Comparison of ENCODE assay signal across 8 cellular contexts in genomic region chr2:38750011-38750792, GRCh38. TPM values are rescaled to one million over a fixed set of nuclear protein-coding genes. Genes with fewer than 3 reads are reported as not detected.
DNase-seq lines count a peak whose midpoint lies in the region; ATAC-seq and TF ChIP-seq lines count a peak whose summit lies in the region.

No MANE protein-coding gene starts in this region.

- TF ChIP-seq CTCF in CD14-positive monocyte (IDR thresholded peaks at IDR 0.05) (no peak), WTC11 (IDR thresholded peaks at IDR 0.05) (no peak), chondrocyte (IDR thresholded peaks at IDR 0.05) (no peak), liver (IDR thresholded peaks at IDR 0.05; ENCODE audit: low read depth, low read length, missing input control) (no peak)

- H3K36me3 ChIP-seq in liver (ENCODE audit: control insufficient read depth in 4 of 4, insufficient read depth in 3 of 4, low read depth in 1 of 4, low read length in 3 of 4) = peaks cover 6 to 40% (median 35%) of the 10 kb centered on the region in 4 donors

- H3K27me3 Mint-ChIP-seq in CD14-positive monocyte (ENCODE audit: low read depth in 3 of 3) (peaks cover 0 to 3% (median 0%) of the 10 kb centered on the region in 3 donors), WTC11 (ENCODE audit: low read depth) (no peaks in the 10 kb centered on the region), chondrocyte (ENCODE audit: low read depth) (no peaks in the 10 kb centered on the region)

- H3K27me3 ChIP-seq in liver (ENCODE audit: control insufficient read depth in 4 of 4, insufficient read depth in 4 of 4, low read length in 3 of 4) = no peaks in the 10 kb centered on the region

- WGBS in liver = under 1% methylated on average over 51 of the region's 51 CpGs

- H3K9me3 ChIP-seq in liver (ENCODE audit: control insufficient read depth in 4 of 4, low read length in 3 of 4) = no peaks in the 10 kb centered on the region

- CTCF ChIA-PET in WTC11 (lab: Charles Lee) = interaction anchor here (2.1 kb wide), 1 partner anchor 147 kb away, joined by 4 read pairs; no protein-coding TSS in a partner anchor

- peak overlapping the region; percentile 99 to 100 for H3K4me3 Mint-ChIP-seq in CD14-positive monocyte
- peak overlapping the region; percentile 100 for H3K4me3 Mint-ChIP-seq in WTC11
- H3K4me3 Mint-ChIP-seq in chondrocyte (ENCODE audit: unreplicated experiment) = peak overlapping the region; percentile 89

- H3K4me1 ChIP-seq in liver (ENCODE audit: control insufficient read depth in 4 of 4, insufficient read depth in 4 of 4, low read length in 3 of 4) = peaks cover 4 to 55% (median 47%) of the 10 kb centered on the region in 4 donors

- POLR2A ChIA-PET in WTC11 (lab: Charles Lee) = interaction anchor here (0.5 to 2.4 kb wide), 11 partner anchors 7 to 435 kb away, joined by 3 to 55 read pairs (median 8); partner anchors contain the start of genes DHX57, HNRNPLL, MORN2 and SOS1

- H3K9ac ChIP-seq in liver (ENCODE audit: low read depth in 1 of 2, low read length in 2 of 2) = peak overlapping the region; percentile 77 to 98

- DNase-seq in CD14-positive monocyte (ENCODE audit: low spot score) = no peak
- peak; percentile 23 for DNase-seq in WTC11 (ENCODE audit: low spot score)
- no peak for DNase-seq in chondrocyte (ENCODE audit: low spot score)
- peak; percentile 3 to 38 (median 18) for DNase-seq in stimulated activated CD4-positive, alpha-beta T cell treated with anti-CD3 and anti-CD28 coated beads, TNF-alpha, amount 100 ng/mL, for 1 hour (ENCODE audit: low read depth in 3 of 3, low spot score in 1 of 3)

- H3K4me1 Mint-ChIP-seq in CD14-positive monocyte (peaks cover 47% of the 10 kb centered on the region), WTC11 (peaks cover 44% of the 10 kb centered on the region), chondrocyte (ENCODE audit: low read depth) (peaks cover 38% of the 10 kb centered on the region)

- peak overlapping the region; percentile 82 to 98 (median 97) for H3K4me3 ChIP-seq in liver (ENCODE audit: low read depth in 1 of 3, low read length in 3 of 3)

- peak overlapping the region; percentile 99 to 100 for H3K27ac ChIP-seq in liver (ENCODE audit: low read depth in 1 of 2, low read length in 2 of 2)

- H3K9me3 Mint-ChIP-seq in CD14-positive monocyte (peaks cover 0 to 3% (median 0%) of the 10 kb centered on the region in 7 donors), WTC11 (no peaks in the 10 kb centered on the region), chondrocyte (ENCODE audit: low read depth) (no peaks in the 10 kb centered on the region)

- ATAC-seq in GM19324 (IDR thresholded peaks at IDR 0.05; ENCODE audit: low FRiP score, unreplicated experiment) = peak; percentile 42
- ATAC-seq in HG03460 (IDR thresholded peaks at IDR 0.05; ENCODE audit: unreplicated experiment) = peak; percentile 37
- no peak for ATAC-seq in WTC11
- ATAC-seq in GM21786 (IDR thresholded peaks at IDR 0.05; ENCODE audit: unreplicated experiment) = no peak

- peak overlapping the region; percentile 92 to 99 (median 97) for H3K27ac Mint-ChIP-seq in CD14-positive monocyte
- peak overlapping the region; percentile 100 for H3K27ac Mint-ChIP-seq in WTC11
- peak overlapping the region; percentile 95 for H3K27ac Mint-ChIP-seq in chondrocyte (ENCODE audit: unreplicated experiment)

- intact Hi-C loops in CD14-positive monocyte (cut with micrococcal nuclease) = loop anchor here in 1 of 2 donors (2.0 kb wide), 1 partner anchor 373 kb away; the partner anchor contains the start of gene ATL2

- TF ChIP-seq RAD21 in liver (IDR thresholded peaks at IDR 0.05) = no peak

- H3K36me3 Mint-ChIP-seq in CD14-positive monocyte (peaks cover 46 to 49% of the 10 kb centered on the region in 2 donors), WTC11 (peaks cover 55% of the 10 kb centered on the region), chondrocyte (ENCODE audit: low read depth) (peaks cover 37% of the 10 kb centered on the region)

TF ChIP-seq in WTC11, 78 proteins besides CTCF, POLR2A, EP300 and RAD21 (continues in another document):
- TF ChIP-seq ZNF281 (CRISPR knock-in tag; IDR thresholded peaks at IDR 0.05) (no peak), JUN (CRISPR knock-in tag; IDR thresholded peaks at IDR 0.05) (0 out of 2 replicates have a peak, but pooled peaks have one; percentile 13), RORB (CRISPR knock-in tag; IDR thresholded peaks at IDR 0.05) (0 out of 2 replicates have a peak, but pooled peaks have one; percentile 31)

TF ChIP-seq in liver, 16 proteins besides CTCF, POLR2A, EP300 and RAD21:
- no peak for TF ChIP-seq YY1 (IDR thresholded peaks at IDR 0.05)
- no peak for TF ChIP-seq EGR1 (IDR thresholded peaks at IDR 0.05; ENCODE audit: low read depth in 2 of 2)
- TF ChIP-seq HNF4A (conservative IDR thresholded peaks at IDR 0.05) = no peak
- no peak for TF ChIP-seq RXRA (IDR thresholded peaks at IDR 0.05)
- no peak for TF ChIP-seq NR2F2 (IDR thresholded peaks at IDR 0.05)
- TF ChIP-seq TAF1 (conservative IDR thresholded peaks at IDR 0.05) = no peak
- TF ChIP-seq SP1 (IDR thresholded peaks at IDR 0.05) = no peak
- TF ChIP-seq JUND (IDR thresholded peaks at IDR 0.05) = no peak
- TF ChIP-seq GABPA (IDR thresholded peaks at IDR 0.05 in 1 of 2, conservative IDR thresholded peaks at IDR 0.05 in 1 of 2) = no peak
- TF ChIP-seq MAX (IDR thresholded peaks at IDR 0.05) = no peak
- no peak for TF ChIP-seq FOXA1 (IDR thresholded peaks at IDR 0.05)
- TF ChIP-seq FOXA2 (IDR thresholded peaks at IDR 0.05) = no peak
- TF ChIP-seq ATF3 (IDR thresholded peaks at IDR 0.05) = no peak
- no peak for TF ChIP-seq REST (IDR thresholded peaks at IDR 0.05)
- TF ChIP-seq ZBTB33 (IDR thresholded peaks at IDR 0.05) = no peak
- TF ChIP-seq HNF4G (IDR thresholded peaks at IDR 0.05) = no peak

RNA-seq across cellular contexts. Expression of gene SRSF7, which starts 1.0 kb away (rescaled TPM):
- 100 to 1,000 TPM; 226 to 246 TPM for polyA plus RNA-seq in CD14-positive monocyte
- total RNA-seq in WTC11 (2021) = 299 to 349 TPM (median 342 TPM) in 3 replicates
- 63.6 to 87.0 TPM (median 67.5 TPM) in 3 replicates for total RNA-seq in chondrocyte
- 10 to 100 TPM; 63.4 to 66.9 TPM for total RNA-seq in liver
- 100 to 1,000 TPM in 1 of 2 donors, 10 to 100 TPM in 1; 49.8 to 111 TPM for polyA plus RNA-seq in liver

RNA-seq across cellular contexts. Expression of gene GEMIN6, which starts 27.8 kb away (rescaled TPM):
- polyA plus RNA-seq in CD14-positive monocyte (10 to 100 TPM in 1 of 2 donors, 1 to 10 TPM in 1; 8.9 to 13.4 TPM), liver (10 to 100 TPM in 1 of 2 donors, 1 to 10 TPM in 1; 5.0 to 13.9 TPM)
- total RNA-seq in WTC11 (2021) (19.3 to 21.3 TPM (median 21.2 TPM) in 3 replicates), chondrocyte (9.8 to 12.6 TPM (median 12.0 TPM) in 3 replicates), liver (1 to 10 TPM; 4.5 to 6.3 TPM)

Comparison
In these comparisons a context has a peak if more than half of its experiments do, and no peak if none do; other contexts are left out.
1. DNase-seq: peak in WTC11 (single experiment) and stimulated activated CD4-positive, alpha-beta T cell treated with anti-CD3 and anti-CD28 coated beads, TNF-alpha, amount 100 ng/mL, for 1 hour (3 of 3); none in CD14-positive monocyte (single experiment) and chondrocyte (single experiment).
2. ATAC-seq: peak in GM19324 (single experiment) and HG03460 (single experiment); none in WTC11 (single experiment) and GM21786 (single experiment).
3. Peak in every context shown above with its lines, with median percentiles within 50 percentile points of each other: H3K27ac Mint-ChIP-seq and H3K4me3 Mint-ChIP-seq.